ENCODE assay signal across 8 cellular contexts in the genomic region with DNA sequence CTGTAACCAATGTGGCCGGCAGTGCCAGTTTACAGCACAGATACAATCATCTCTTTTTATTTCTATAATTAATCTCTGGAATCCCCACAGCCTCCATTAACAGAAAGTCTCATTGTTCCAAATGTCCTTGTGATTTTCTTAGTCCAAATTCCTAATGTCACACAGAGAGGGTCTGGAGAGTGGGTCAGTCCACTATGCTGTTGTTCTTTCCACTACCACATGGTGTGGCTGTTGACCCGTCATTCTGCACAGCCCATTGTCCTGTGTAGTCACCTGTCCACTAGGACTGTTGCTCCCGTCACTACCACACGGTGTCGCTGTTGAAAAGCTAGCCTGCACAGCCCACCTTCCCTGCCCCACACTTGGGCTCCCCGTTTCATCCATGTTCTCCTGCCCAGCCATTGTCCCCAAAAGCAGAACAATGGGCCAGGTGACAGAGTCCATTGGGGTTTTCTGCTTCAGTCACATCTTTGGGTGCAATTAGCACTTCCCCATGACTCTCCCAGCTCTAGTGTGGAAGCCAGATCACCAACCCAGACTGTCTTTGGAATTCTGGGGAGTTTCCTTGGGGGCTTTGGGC. TPM values are rescaled to one million over a fixed set of nuclear protein-coding genes. Genes with fewer than 3 reads are reported as not detected.
DNase-seq lines count a peak whose midpoint lies in the region; ATAC-seq and TF ChIP-seq lines count a peak whose summit lies in the region.

No MANE protein-coding gene starts in this region.

- no peaks in the 10 kb centered on the region for H3K36me3 ChIP-seq in body of pancreas (replicated peaks in 1 of 2; ENCODE audit: insufficient read depth in 1 of 2, low read depth in 2 of 2)

- H3K4me1 Mint-ChIP-seq in glutamatergic neuron (ENCODE audit: low read depth, unreplicated experiment), result peaks cover 10% of the 10 kb centered on the region

- no peak overlapping the region for H3K4me3 ChIP-seq in body of pancreas

- DNase-seq in stimulated activated CD4-positive, alpha-beta T cell treated with anti-CD3 and anti-CD28 coated beads, Interleukin-12 subunit alpha, Interleukin-12 subunit beta, amount 100 ng/mL, for 48 hours (ENCODE audit: low read depth in 2 of 3, low spot score in 1 of 3), result peak; percentile 13 to 27 (median 21)
- no peak for DNase-seq in stimulated activated CD4-positive, alpha-beta T cell treated with anti-CD3 and anti-CD28 coated beads, Interleukin-4, amount 100 ng/mL, for 1 hour
- DNase-seq in RPMI8226 (peak; percentile 73), glutamatergic neuron (peak; percentile 75), body of pancreas (no peak)
- peak; percentile 7 to 8 for DNase-seq in stimulated activated CD8-positive, alpha-beta memory T cell treated with anti-CD3 and anti-CD28 coated beads, Interleukin-15, amount 100 ng/mL, for 48 hours (ENCODE audit: low read depth in 2 of 2)
- no peak for DNase-seq in activated CD4-positive, alpha-beta T cell treated with anti-CD3 and anti-CD28 coated beads, Interleukin-2, amount 50 U/mL, for 4 hours

- H3K27me3 ChIP-seq in body of pancreas, result no peaks in the 10 kb centered on the region

- peak; percentile 87 for TF ChIP-seq CTCF in glutamatergic neuron (IDR thresholded peaks at IDR 0.05; ENCODE audit: partially characterized antibody, unreplicated experiment)
- TF ChIP-seq CTCF in body of pancreas (IDR thresholded peaks at IDR 0.05), result peak in 1 of 7 experiments; percentile 25

- no peak overlapping the region for H3K4me3 Mint-ChIP-seq in glutamatergic neuron (ENCODE audit: unreplicated experiment)

- 30 to 34% methylated on average over 6 of the region's 6 CpGs for WGBS in body of pancreas, 2 donors

- no peak for TF ChIP-seq POLR2A in body of pancreas (IDR thresholded peaks at IDR 0.05)

- ATAC-seq in body of pancreas, result no peak
- no peak for ATAC-seq in HG02571 (IDR thresholded peaks at IDR 0.05; ENCODE audit: unreplicated experiment)

- intact Hi-C loops in body of pancreas (cut with DNase I), result no loop called here

- H3K4me1 ChIP-seq in body of pancreas, result no peaks in the 10 kb centered on the region

- peaks cover 7% of the 10 kb centered on the region for H3K9me3 Mint-ChIP-seq in glutamatergic neuron (ENCODE audit: unreplicated experiment)

- no peak overlapping the region for H3K27ac ChIP-seq in body of pancreas

- H3K9me3 ChIP-seq in body of pancreas, result peaks cover 0 to 6% (median 0%) of the 10 kb centered on the region in 3 donors

- peaks cover 5% of the 10 kb centered on the region for H3K36me3 Mint-ChIP-seq in glutamatergic neuron (ENCODE audit: unreplicated experiment)

- no peak overlapping the region for H3K27ac Mint-ChIP-seq in glutamatergic neuron (ENCODE audit: unreplicated experiment)

- H3K27me3 Mint-ChIP-seq in glutamatergic neuron (ENCODE audit: unreplicated experiment), result peaks cover 10% of the 10 kb centered on the region

RNA-seq across cellular contexts. Expression of gene LBP, which starts 8.6 kb away (rescaled TPM):
- total RNA-seq in glutamatergic neuron (ENCODE audit: unreplicated experiment) (not detected), body of pancreas (under 1 TPM in 1 of 2 donors, not detected in 1; 0.66 TPM)

RNA-seq across cellular contexts. Expression of gene BPI, which starts 33.7 kb away (rescaled TPM):
- total RNA-seq in glutamatergic neuron (ENCODE audit: unreplicated experiment) (not detected), body of pancreas (not detected)

Comparison
In these comparisons a context has a peak if more than half of its experiments do, and no peak if none do; other contexts are left out.
1. DNase-seq: peak in stimulated activated CD4-positive, alpha-beta T cell treated with anti-CD3 and anti-CD28 coated beads, Interleukin-12 subunit alpha, Interleukin-12 subunit beta, amount 100 ng/mL, for 48 hours (3 of 3), RPMI8226 (single experiment), glutamatergic neuron (single experiment) and stimulated activated CD8-positive, alpha-beta memory T cell treated with anti-CD3 and anti-CD28 coated beads, Interleukin-15, amount 100 ng/mL, for 48 hours (2 of 2); none in stimulated activated CD4-positive, alpha-beta T cell treated with anti-CD3 and anti-CD28 coated beads, Interleukin-4, amount 100 ng/mL, for 1 hour (single experiment), body of pancreas (0 of 4) and activated CD4-positive, alpha-beta T cell treated with anti-CD3 and anti-CD28 coated beads, Interleukin-2, amount 50 U/mL, for 4 hours (0 of 2).